In genomic region chr17:44557653-44558285, GRCh38 we compare ENCODE assay signal across 8 cellular contexts.
DNase-seq lines count a peak whose midpoint lies in the region; ATAC-seq lines count a peak whose summit lies in the region.

No MANE protein-coding gene starts in this region.

- H3K79me2 ChIP-seq in ACC112 (ENCODE audit: control insufficient read depth, insufficient read depth, low read length, unreplicated experiment) = peaks cover 21% of the 10 kb centered on the region

- ATAC-seq in GM19372 (IDR thresholded peaks at IDR 0.05; ENCODE audit: low read depth, unreplicated experiment) (peak; percentile 23), HG02884 (IDR thresholded peaks at IDR 0.05; ENCODE audit: unreplicated experiment) (no peak)
- peak; percentile 33 for ATAC-seq in stimulated activated naive CD8-positive, alpha-beta T cell treated with anti-CD3 and anti-CD28 coated beads, Interleukin-15, Interleukin-2, amounts not matched to agents 100 U/mL and 50 U/mL, for 24 hours

- no peak overlapping the region for H3K27ac ChIP-seq in ACC112 (ENCODE audit: low read depth, low read length)

- no peak overlapping the region for H2AFZ ChIP-seq in ACC112 (ENCODE audit: low read length, unreplicated experiment)

- peak overlapping the region; percentile 78 for H3K4me3 ChIP-seq in ACC112 (ENCODE audit: low read depth, low read length)

- peaks cover 17% of the 10 kb centered on the region for H3K4me1 ChIP-seq in ACC112 (ENCODE audit: control insufficient read depth, insufficient read depth, low read length, unreplicated experiment)

- DNase-seq in RPMI8226 (peak; percentile 19), brain pericyte (ENCODE audit: low read depth, low spot score) (peak; percentile 64), kidney tubule cell (ENCODE audit: low spot score) (peak; percentile 46), GM19240 (ENCODE audit: insufficient read length, low spot score) (no peak)
- DNase-seq in stimulated activated naive CD8-positive, alpha-beta T cell treated with anti-CD3 and anti-CD28 coated beads, Interleukin-15, Interleukin-2, amounts not matched to agents 100 U/mL and 50 U/mL, for 24 hours = peak; percentile 53

- H3K27me3 ChIP-seq in ACC112 (ENCODE audit: insufficient read depth, low read length) = no peaks in the 10 kb centered on the region

- H3K36me3 ChIP-seq in ACC112 (ENCODE audit: insufficient read depth, low read length) = peaks cover 6% of the 10 kb centered on the region; the same call in 1 of the 2 replicates
